1 cellular context compared by ENCODE assay signal in the genomic region with DNA sequence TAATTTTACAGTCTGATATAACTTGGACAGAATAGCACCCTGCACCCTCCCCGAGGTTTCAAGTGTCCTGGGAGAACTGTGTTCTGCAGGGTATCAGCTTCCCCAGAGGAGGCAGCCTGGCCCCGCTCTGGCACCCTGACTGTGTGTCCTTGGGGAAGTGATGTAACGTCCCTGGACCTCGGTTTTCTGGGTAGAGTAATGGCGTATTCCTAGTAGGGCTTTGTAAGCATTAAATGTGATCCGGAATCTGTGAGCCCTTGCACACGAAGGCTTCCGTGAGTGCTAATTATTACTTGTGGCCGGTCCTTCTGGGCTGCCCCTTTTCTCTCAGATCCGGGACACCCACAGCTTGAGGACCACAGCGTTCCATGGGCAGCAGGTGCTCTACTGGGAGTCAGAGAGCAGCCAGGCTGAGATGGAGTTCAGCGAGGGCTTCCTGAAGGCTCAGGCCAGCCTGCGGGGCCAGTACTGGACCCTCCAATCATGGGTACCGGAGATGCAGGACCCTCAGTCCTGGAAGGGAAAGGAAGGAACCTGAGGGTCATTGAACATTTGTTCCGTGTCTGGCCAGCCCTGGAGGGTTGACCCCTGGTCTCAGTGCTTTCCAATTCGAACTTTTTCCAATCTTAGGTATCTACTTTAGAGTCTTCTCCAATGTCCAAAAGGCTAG.
TF ChIP-seq lines count a peak whose summit lies in the region.

No MANE protein-coding gene starts in this region.

TF ChIP-seq in HCT116, 20 proteins besides CTCF, POLR2A, EP300 and RAD21:
- TF ChIP-seq EGR1 (IDR thresholded peaks at IDR 0.05; ENCODE audit: low read depth): no peak
- TF ChIP-seq POLR2AphosphoS5 (IDR thresholded peaks at IDR 0.05; ENCODE audit: low read depth, low read length): no peak
- TF ChIP-seq EZH2phosphoT487 (IDR thresholded peaks at IDR 0.05; ENCODE audit: borderline replicate concordance): no peak
- no peak for TF ChIP-seq JUND (IDR thresholded peaks at IDR 0.05)
- no peak for TF ChIP-seq SIN3A (IDR thresholded peaks at IDR 0.05; ENCODE audit: low read depth)
- no peak for TF ChIP-seq EZH2 (IDR thresholded peaks at IDR 0.05)
- TF ChIP-seq FOSL1 (IDR thresholded peaks at IDR 0.05; ENCODE audit: low read depth): no peak
- TF ChIP-seq REST (IDR thresholded peaks at IDR 0.05; ENCODE audit: low read depth): no peak
